ENCODE assay signal across 24 cellular contexts in genomic region chr11:1784761-1785650, GRCh38. TPM values are rescaled to one million over a fixed set of nuclear protein-coding genes. Genes with fewer than 3 reads are reported as not detected.
"Had no signal": no experiment of that assay in that cellular context is flagged by ENCODE, and none has a peak within 500 bp of the region (broad histone marks: within the 10 kb centered on the region; RNA-seq: fewer than 3 reads in every experiment).

No MANE protein-coding gene starts in this region.

- H3K27me3 Mint-ChIP-seq: activated B cell treated with CpG ODN at 0.5 μM for 24 hours; activated CD4-positive, alpha-beta T cell treated with anti-CD3 and anti-CD28 coated beads, Interleukin-2, amount 10 ng/mL, durations not matched to agents 24 days and 14 days; activated naive CD4-positive, alpha-beta T cell treated with anti-CD3 and anti-CD28 coated beads, Interleukin-2, amount 50 U/mL, for 24 hours had no signal

- H3K9me3 Mint-ChIP-seq: activated B cell treated with CpG ODN at 0.5 μM for 24 hours; activated CD4-positive, alpha-beta T cell treated with anti-CD3 and anti-CD28 coated beads, Interleukin-2, amount 10 ng/mL, durations not matched to agents 24 days and 14 days; activated naive CD4-positive, alpha-beta T cell treated with anti-CD3 and anti-CD28 coated beads, Interleukin-2, amount 50 U/mL, for 24 hours; naive thymus-derived CD4-positive, alpha-beta T cell; type B pancreatic cell had no signal

- H3K4me3 ChIP-seq: adrenal gland, hepatocyte, left lung, mucosa of descending colon, prostate gland, suprapubic skin had no signal

- H3K36me3 Mint-ChIP-seq: activated naive CD4-positive, alpha-beta T cell treated with anti-CD3 and anti-CD28 coated beads, Interleukin-2, amount 50 U/mL, for 24 hours; naive thymus-derived CD4-positive, alpha-beta T cell; type B pancreatic cell had no signal

- H3K4me3 Mint-ChIP-seq: activated B cell treated with CpG ODN at 0.5 μM for 24 hours; activated CD4-positive, alpha-beta T cell treated with anti-CD3 and anti-CD28 coated beads, Interleukin-2, amount 10 ng/mL, durations not matched to agents 24 days and 14 days; activated CD8-positive, alpha-beta T cell treated with anti-CD3 and anti-CD28 coated beads, Interleukin-2, amount 10 ng/mL, durations not matched to agents 7 days and 5 days; activated naive CD4-positive, alpha-beta T cell treated with anti-CD3 and anti-CD28 coated beads, Interleukin-2, amount 50 U/mL, for 24 hours; naive thymus-derived CD4-positive, alpha-beta T cell; type B pancreatic cell had no signal

- H3K27ac Mint-ChIP-seq: activated B cell treated with CpG ODN at 0.5 μM for 24 hours; activated CD4-positive, alpha-beta T cell treated with anti-CD3 and anti-CD28 coated beads, Interleukin-2, amount 10 ng/mL, durations not matched to agents 24 days and 14 days; activated CD8-positive, alpha-beta T cell treated with anti-CD3 and anti-CD28 coated beads, Interleukin-2, amount 10 ng/mL, durations not matched to agents 7 days and 5 days; activated naive CD4-positive, alpha-beta T cell treated with anti-CD3 and anti-CD28 coated beads, Interleukin-2, amount 50 U/mL, for 24 hours; naive thymus-derived CD4-positive, alpha-beta T cell; type B pancreatic cell had no signal

- H3K4me1 ChIP-seq: adrenal gland, prostate gland had no signal

- H3K27me3 ChIP-seq: adrenal gland, hepatocyte, left lung, suprapubic skin had no signal

- H3K4me1 Mint-ChIP-seq: activated CD4-positive, alpha-beta T cell treated with anti-CD3 and anti-CD28 coated beads, Interleukin-2, amount 10 ng/mL, durations not matched to agents 24 days and 14 days; activated naive CD4-positive, alpha-beta T cell treated with anti-CD3 and anti-CD28 coated beads, Interleukin-2, amount 50 U/mL, for 24 hours had no signal

- H3K9me3 ChIP-seq: adrenal gland, left lung, mucosa of descending colon, prostate gland, suprapubic skin had no signal

- H3K36me3 ChIP-seq: adrenal gland, left lung, prostate gland, suprapubic skin had no signal

- H3K27ac ChIP-seq: adrenal gland, hepatocyte, prostate gland, suprapubic skin had no signal

- DNase-seq: activated B cell treated with CpG ODN at 0.5 μM for 24 hours; activated CD8-positive, alpha-beta memory T cell treated with anti-CD3 and anti-CD28 coated beads, Interleukin-2, amount 50 U/mL, for 4 hours; activated CD8-positive, alpha-beta T cell treated with anti-CD3 and anti-CD28 coated beads, Interleukin-2, amount 10 ng/mL, durations not matched to agents 7 days and 5 days; activated effector memory CD4-positive, alpha-beta T cell treated with anti-CD3 and anti-CD28 coated beads, Interleukin-2, amount 50 U/mL, for 16 hours; activated T-cell treated with anti-CD3 and anti-CD28 coated beads, Interleukin-2, amount 50 U/mL, for 48 hours; kidney; mammary epithelial cell; nucleus accumbens; small intestine; stimulated activated CD4-positive, alpha-beta T cell treated with anti-CD3 and anti-CD28 coated beads, Interleukin-4, amount 100 ng/mL, for 4 hours; stimulated activated CD8-positive, alpha-beta memory T cell treated with anti-CD3 and anti-CD28 coated beads, Interleukin-4, amount 100 ng/mL, for 48 hours; stimulated activated naive CD4-positive, alpha-beta T cell treated with Interleukin-2 at 50 U/mL for 16 hours; T-helper 2 cell had no signal

RNA-seq across cellular contexts. Expression of gene IFITM10, which starts 34.6 kb away (rescaled TPM):
- total RNA-seq: activated B cell treated with CpG ODN at 0.5 μM for 24 hours had no signal

RNA-seq across cellular contexts. Expression of gene SYT8, which starts 49.8 kb away (rescaled TPM):
- total RNA-seq: activated B cell treated with CpG ODN at 0.5 μM for 24 hours; activated CD4-positive, alpha-beta T cell treated with anti-CD3 and anti-CD28 coated beads, Interleukin-2, amount 10 ng/mL, durations not matched to agents 24 days and 14 days; activated CD8-positive, alpha-beta T cell treated with anti-CD3 and anti-CD28 coated beads, Interleukin-2, amount 10 ng/mL, durations not matched to agents 7 days and 5 days; naive thymus-derived CD4-positive, alpha-beta T cell; right cardiac atrium had no signal

RNA-seq across cellular contexts. Expression of gene TNNI2, which starts 53.8 kb away (rescaled TPM):
- total RNA-seq: activated CD4-positive, alpha-beta T cell treated with anti-CD3 and anti-CD28 coated beads, Interleukin-2, amount 10 ng/mL, durations not matched to agents 24 days and 14 days; right cardiac atrium had no signal
